14 cellular contexts compared by ENCODE assay signal in the genomic region with DNA sequence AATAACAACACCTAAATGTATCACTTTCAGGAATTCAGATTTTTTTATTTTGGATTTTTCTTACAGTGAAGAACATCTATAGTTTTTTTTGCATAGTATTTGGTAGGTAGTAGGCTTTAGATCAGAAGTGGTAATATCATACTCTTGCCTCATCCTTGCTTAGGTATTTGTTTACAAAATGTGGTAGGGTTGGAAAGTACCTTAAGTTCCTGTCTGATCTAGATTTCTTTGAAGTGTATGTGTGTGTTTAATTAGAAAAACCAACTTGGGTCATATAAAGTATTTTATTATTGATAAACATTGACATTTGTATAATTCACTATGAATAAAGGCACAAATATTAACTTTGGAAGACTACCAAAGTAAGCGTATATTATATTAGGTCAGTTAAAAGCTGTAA.
DNase-seq lines count a peak whose midpoint lies in the region; ATAC-seq, FAIRE-seq and TF ChIP-seq lines count a peak whose summit lies in the region.
"Had no signal": no experiment of that assay in that cellular context is flagged by ENCODE, and none has a peak within 500 bp of the region (broad histone marks: within the 10 kb centered on the region; RNA-seq: fewer than 3 reads in every experiment).

No MANE protein-coding gene starts in this region.

- H3K36me3 Mint-ChIP-seq in astrocyte (ENCODE audit: low read depth, unreplicated experiment), result peaks cover 8% of the 10 kb centered on the region

- ATAC-seq in GM18907 (IDR thresholded peaks at IDR 0.05; ENCODE audit: unreplicated experiment) (peak; percentile 78), HG03342 (IDR thresholded peaks at IDR 0.05; ENCODE audit: unreplicated experiment) (peak; percentile 67)
- ATAC-seq: GM23338 had no signal

- H3K4me3 ChIP-seq in astrocyte (ENCODE audit: insufficient read depth, low read depth, low read length) (no peak overlapping the region), Karpas-422 (ENCODE audit: low read length) (no peak overlapping the region)
- H3K4me3 ChIP-seq: GM23338 had no signal

- no peak overlapping the region for H2AFZ ChIP-seq in astrocyte (ENCODE audit: low read depth, low read length)
- H2AFZ ChIP-seq in Karpas-422 (ENCODE audit: low read length), result no peak overlapping the region
- H2AFZ ChIP-seq: GM23338 had no signal

- DNase-seq in CD1c-positive myeloid dendritic cell (ENCODE audit: extremely low spot score), result peak; percentile 22
- DNase-seq in astrocyte (ENCODE audit: low read depth), result peak; percentile 32
- DNase-seq in RKO (ENCODE audit: low spot score), result no peak
- no peak for DNase-seq in NCI-H2107 treated with DMSO at 0.1 percent for 48 hours (lab: John Stamatoyannopoulos, UW; ENCODE audit: unreplicated experiment)
- DNase-seq in NCI-H2081 treated with DMSO at 0.1 percent for 48 hours (lab: John Stamatoyannopoulos, UW), result no peak
- DNase-seq in Karpas-422, result no peak
- DNase-seq: Caco-2, caudate nucleus, NCI-H1105 treated with DMSO at 0.1 percent for 48 hours, SW 1271 had no signal

- H3K36me3 ChIP-seq in astrocyte (ENCODE audit: insufficient read depth, low read length), result no peaks in the 10 kb centered on the region
- H3K36me3 ChIP-seq in Karpas-422 (ENCODE audit: insufficient read depth, low read length), result no peaks in the 10 kb centered on the region

- no peaks in the 10 kb centered on the region for H3K79me2 ChIP-seq in astrocyte (ENCODE audit: insufficient read depth, low read length)
- H3K79me2 ChIP-seq in Karpas-422 (ENCODE audit: low read length), result peaks cover 8% of the 10 kb centered on the region; the same call in 1 of the 2 replicates

- no peaks in the 10 kb centered on the region for H4K20me1 ChIP-seq in astrocyte (ENCODE audit: insufficient read depth, low read length)
- no peaks in the 10 kb centered on the region for H4K20me1 ChIP-seq in Karpas-422 (ENCODE audit: insufficient read depth, low read depth, low read length)

- H3K4me1 ChIP-seq in astrocyte (ENCODE audit: insufficient read depth, low read length), result no peaks in the 10 kb centered on the region
- no peaks in the 10 kb centered on the region for H3K4me1 ChIP-seq in Karpas-422 (ENCODE audit: low read length)
- H3K4me1 ChIP-seq: Caco-2 had no signal

- no peak overlapping the region for H3K27ac ChIP-seq in astrocyte (ENCODE audit: low read depth, low read length)
- H3K27ac ChIP-seq in Karpas-422 (ENCODE audit: low read length), result no peak overlapping the region

- no peaks in the 10 kb centered on the region for H3K27me3 Mint-ChIP-seq in astrocyte (ENCODE audit: low read depth, unreplicated experiment)
- H3K27me3 Mint-ChIP-seq: stimulated activated naive CD8-positive, alpha-beta T cell treated with anti-CD3 and anti-CD28 coated beads, Interleukin-15, Interleukin-2, amounts not matched to agents 100 ng/mL and 50 ng/mL, for 24 hours had no signal

- H3K4me2 ChIP-seq in astrocyte (ENCODE audit: low read length) (no peak overlapping the region), Karpas-422 (ENCODE audit: low read depth, low read length, poor library complexity, severe bottlenecking) (no peak overlapping the region)
- H3K4me2 ChIP-seq: GM23338 had no signal

- H3K9ac ChIP-seq in astrocyte (ENCODE audit: low read length), result no peak overlapping the region
- H3K9ac ChIP-seq in Karpas-422 (ENCODE audit: low read length), result no peak overlapping the region

- no peak for FAIRE-seq in astrocyte (lab: Jason Lieb, UNC)

- H3K9me3 ChIP-seq in astrocyte (ENCODE audit: insufficient read depth, low read depth, low read length) (no peaks in the 10 kb centered on the region), Karpas-422 (ENCODE audit: low read length) (no peaks in the 10 kb centered on the region)
- H3K9me3 ChIP-seq: Caco-2 had no signal

- TF ChIP-seq CTCF in astrocyte (IDR thresholded peaks at IDR 0.05; ENCODE audit: insufficient read depth, low read depth, low read length), result no peak

- H3K9me2 ChIP-seq in Karpas-422 (replicated peaks; ENCODE audit: insufficient read depth, low read length), result no peaks in the 10 kb centered on the region

- H3K4me1 Mint-ChIP-seq in astrocyte (ENCODE audit: low read depth, unreplicated experiment), result no peaks in the 10 kb centered on the region
- H3K4me1 Mint-ChIP-seq: GM23338 had no signal

- no peaks in the 10 kb centered on the region for H3K9me3 Mint-ChIP-seq in astrocyte (ENCODE audit: unreplicated experiment)
- H3K9me3 Mint-ChIP-seq: GM23338; stimulated activated naive CD8-positive, alpha-beta T cell treated with anti-CD3 and anti-CD28 coated beads, Interleukin-15, Interleukin-2, amounts not matched to agents 100 ng/mL and 50 ng/mL, for 24 hours had no signal

- H3K27me3 ChIP-seq in astrocyte (ENCODE audit: insufficient read depth, low read length) (no peaks in the 10 kb centered on the region), Karpas-422 (ENCODE audit: low read length) (no peaks in the 10 kb centered on the region)

- no peak overlapping the region for H3K27ac Mint-ChIP-seq in astrocyte (ENCODE audit: unreplicated experiment)
- H3K27ac Mint-ChIP-seq: GM23338 had no signal

- no peak overlapping the region for H3K4me3 Mint-ChIP-seq in astrocyte (ENCODE audit: unreplicated experiment)
- H3K4me3 Mint-ChIP-seq: GM23338; stimulated activated naive CD8-positive, alpha-beta T cell treated with anti-CD3 and anti-CD28 coated beads, Interleukin-15, Interleukin-2, amounts not matched to agents 100 ng/mL and 50 ng/mL, for 24 hours had no signal

Comparison
In these comparisons a context has a peak if more than half of its experiments do, and no peak if none do; other contexts are left out.
1. DNase-seq: peak in CD1c-positive myeloid dendritic cell (single experiment) and astrocyte (single experiment); none in RKO (single experiment), NCI-H2107 treated with DMSO at 0.1 percent for 48 hours (single experiment), NCI-H2081 treated with DMSO at 0.1 percent for 48 hours (single experiment) and Karpas-422 (single experiment).